In the genomic region with DNA sequence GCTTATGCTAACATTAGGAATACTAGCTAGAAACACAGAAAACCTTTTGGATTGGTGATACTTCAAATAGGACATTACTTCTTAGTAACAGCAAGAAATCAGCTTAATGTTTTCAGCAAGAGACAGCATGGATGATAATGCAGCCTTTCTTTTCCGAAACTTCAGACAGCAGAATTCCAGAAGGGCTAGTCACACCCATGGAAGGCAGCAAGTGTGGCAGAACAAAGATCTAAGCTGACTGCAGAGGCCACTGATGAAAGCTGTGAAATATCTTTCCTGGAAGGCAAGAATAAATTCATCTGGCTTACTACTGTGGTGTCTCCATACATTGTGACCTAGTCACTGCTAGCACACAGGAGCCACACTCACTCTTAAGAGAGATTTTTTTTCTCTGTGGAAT, we compare ENCODE assay signal across 12 cellular contexts.
A peak's percentile ranks its signal among the peaks of the same experiment; 100 is the strongest.
DNase-seq lines count a peak whose midpoint lies in the region; ATAC-seq and TF ChIP-seq lines count a peak whose summit lies in the region.
"Had no signal": no experiment of that assay in that cellular context is flagged by ENCODE, and none has a peak within 500 bp of the region (broad histone marks: within the 10 kb centered on the region; RNA-seq: fewer than 3 reads in every experiment).

No MANE protein-coding gene starts in this region.

- H3K27ac ChIP-seq in right atrium auricular region, result peak overlapping the region; percentile 39 to 56

- H3K9me3 ChIP-seq in right atrium auricular region, result no peaks in the 10 kb centered on the region

- H3K27me3 Mint-ChIP-seq in brain, result no peaks in the 10 kb centered on the region

- ATAC-seq in sciatic nerve, result peak; percentile 78
- ATAC-seq in GM19395 (IDR thresholded peaks at IDR 0.05; ENCODE audit: unreplicated experiment), result no peak
- ATAC-seq: GM12878 had no signal

- peaks cover 0 to 28% of the 10 kb centered on the region in 2 donors for H3K4me1 ChIP-seq in right atrium auricular region

- DNase-seq in HCEC 1CT (peak; percentile 57), right atrium auricular region (ENCODE audit: low spot score) (no peak), sciatic nerve (ENCODE audit: low spot score) (no peak), GM19240 (ENCODE audit: insufficient read length, low spot score) (no peak), D341Med (ENCODE audit: low spot score) (no peak), NCI-H2081 treated with DMSO at 0.1 percent for 48 hours (lab: John Stamatoyannopoulos, UW) (no peak)
- DNase-seq: activated T-cell treated with anti-CD3 and anti-CD28 coated beads for 4 hours, NCI-H1417, T-helper 2 cell had no signal

- peaks cover 0 to 10% (median 3%) of the 10 kb centered on the region in 5 experiments for H3K9me3 Mint-ChIP-seq in brain

- H3K4me1 Mint-ChIP-seq in brain, result peaks cover 23% of the 10 kb centered on the region

- intact Hi-C loops in sciatic nerve (cut with DNase I), result no loop called here

- TF ChIP-seq CTCF in brain (conservative IDR thresholded peaks at IDR 0.05) (no peak), right atrium auricular region (IDR thresholded peaks at IDR 0.05) (no peak)

- peak overlapping the region in 3 of 5 experiments; percentile 12 to 68 (median 35) for H3K27ac Mint-ChIP-seq in brain

- H3K36me3 ChIP-seq in right atrium auricular region, result peaks cover 47% of the 10 kb centered on the region

- no peak overlapping the region for H3K4me3 Mint-ChIP-seq in brain

- H3K36me3 Mint-ChIP-seq in brain, result peaks cover 62% of the 10 kb centered on the region

- no peak overlapping the region for H3K4me3 ChIP-seq in right atrium auricular region
- H3K4me3 ChIP-seq: GM12878 had no signal

- no peaks in the 10 kb centered on the region for H3K27me3 ChIP-seq in right atrium auricular region
